20 cellular contexts compared by ENCODE assay signal in genomic region chr1:218846166-218846565, GRCh38.
"Had no signal": no experiment of that assay in that cellular context is flagged by ENCODE, and none has a peak within 500 bp of the region (broad histone marks: within the 10 kb centered on the region; RNA-seq: fewer than 3 reads in every experiment).

No MANE protein-coding gene starts in this region.

- H3K36me3 Mint-ChIP-seq: activated CD8-positive, alpha-beta memory T cell treated with anti-CD3 and anti-CD28 coated beads, Interleukin-2, amount 10 ng/mL, durations not matched to agents 7 days and 5 days; activated naive CD4-positive, alpha-beta T cell treated with anti-CD3 and anti-CD28 coated beads, Interleukin-2, amount 10 ng/mL, durations not matched to agents 7 days and 5 days had no signal

- H3K27me3 Mint-ChIP-seq: activated CD8-positive, alpha-beta memory T cell treated with anti-CD3 and anti-CD28 coated beads, Interleukin-2, amount 10 ng/mL, durations not matched to agents 7 days and 5 days; activated naive CD4-positive, alpha-beta T cell treated with anti-CD3 and anti-CD28 coated beads, Interleukin-2, amount 10 ng/mL, durations not matched to agents 7 days and 5 days had no signal

- H3K27me3 ChIP-seq: right atrium auricular region, tibial nerve, uterus had no signal

- H3K9me3 ChIP-seq: left ventricle myocardium inferior, right atrium auricular region, tibial nerve, uterus had no signal

- H3K4me1 ChIP-seq: left ventricle myocardium inferior, right atrium auricular region, uterus had no signal

- H3K4me3 Mint-ChIP-seq: activated CD8-positive, alpha-beta memory T cell treated with anti-CD3 and anti-CD28 coated beads, Interleukin-2, amount 10 ng/mL, durations not matched to agents 7 days and 5 days; activated naive CD4-positive, alpha-beta T cell treated with anti-CD3 and anti-CD28 coated beads, Interleukin-2, amount 10 ng/mL, durations not matched to agents 7 days and 5 days; nephron had no signal

- H3K27ac ChIP-seq: left ventricle myocardium inferior, right atrium auricular region, tibial nerve, uterus had no signal

- ATAC-seq: activated CD8-positive, alpha-beta memory T cell treated with anti-CD3 and anti-CD28 coated beads, Interleukin-2, amount 10 ng/mL, durations not matched to agents 7 days and 5 days had no signal

- FAIRE-seq: astrocyte, kidney, small intestine had no signal

- DNase-seq: activated CD4-positive, alpha-beta T cell treated with anti-CD3 and anti-CD28 coated beads for 1 hour; activated CD4-positive, alpha-beta T cell treated with anti-CD3 and anti-CD28 coated beads, Interleukin-2, amount 50 U/mL, for 48 hours; activated CD8-positive, alpha-beta memory T cell treated with anti-CD3 and anti-CD28 coated beads, Interleukin-2, amount 10 ng/mL, durations not matched to agents 7 days and 5 days; activated naive CD4-positive, alpha-beta T cell treated with anti-CD3 and anti-CD28 coated beads, Interleukin-2, amount 10 ng/mL, durations not matched to agents 7 days and 5 days; activated T-cell treated with anti-CD3 and anti-CD28 coated beads, Interleukin-2, amount 50 U/mL, for 1 hour; dermis blood vessel endothelial cell; hypothalamus; kidney; left ventricle myocardium inferior; mesenchymal stem cell; occipital lobe; small intestine; stimulated activated CD4-positive, alpha-beta T cell treated with anti-CD3 and anti-CD28 coated beads, Interleukin-4, amount 100 ng/mL, for 24 hours; stimulated activated naive CD4-positive, alpha-beta T cell; T-helper 9 cell; uterus had no signal

- H3K4me1 Mint-ChIP-seq: activated CD8-positive, alpha-beta memory T cell treated with anti-CD3 and anti-CD28 coated beads, Interleukin-2, amount 10 ng/mL, durations not matched to agents 7 days and 5 days; activated naive CD4-positive, alpha-beta T cell treated with anti-CD3 and anti-CD28 coated beads, Interleukin-2, amount 10 ng/mL, durations not matched to agents 7 days and 5 days; nephron had no signal

- H3K4me3 ChIP-seq: left ventricle myocardium inferior, right atrium auricular region, tibial nerve, uterus had no signal

- H3K36me3 ChIP-seq: left ventricle myocardium inferior, right atrium auricular region, tibial nerve, uterus had no signal

- H3K27ac Mint-ChIP-seq: activated CD8-positive, alpha-beta memory T cell treated with anti-CD3 and anti-CD28 coated beads, Interleukin-2, amount 10 ng/mL, durations not matched to agents 7 days and 5 days; activated naive CD4-positive, alpha-beta T cell treated with anti-CD3 and anti-CD28 coated beads, Interleukin-2, amount 10 ng/mL, durations not matched to agents 7 days and 5 days; nephron had no signal
